In the genomic region with DNA sequence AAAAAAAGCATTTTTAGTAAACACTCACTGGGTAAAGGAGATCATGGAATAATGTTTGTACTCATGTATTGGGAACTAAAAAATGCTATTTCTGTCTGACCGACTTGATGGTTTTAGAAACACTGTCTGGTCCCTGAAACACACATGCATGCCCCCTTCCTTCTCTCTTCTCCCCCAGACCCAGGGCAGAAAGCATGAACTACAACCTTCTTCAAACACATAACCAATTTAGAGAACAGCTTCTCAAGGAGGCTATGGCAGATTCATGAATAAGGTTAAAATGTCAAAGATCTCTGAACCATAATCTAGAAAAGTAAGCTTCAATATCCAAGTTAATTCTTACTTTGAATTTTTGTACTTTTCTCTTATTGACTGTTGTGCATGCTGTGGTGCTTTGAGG, we compare ENCODE assay signal across 1 cellular context.
A peak's percentile ranks its signal among the peaks of the same experiment; 100 is the strongest.
TF ChIP-seq lines count a peak whose summit lies in the region.

No MANE protein-coding gene starts in this region.

TF ChIP-seq in H1, 55 proteins besides CTCF, POLR2A, EP300 and RAD21:
- no peak for TF ChIP-seq RBBP5 (IDR thresholded peaks at IDR 0.05; ENCODE audit: borderline replicate concordance, low read depth, low read length)
- TF ChIP-seq NRF1 (IDR thresholded peaks at IDR 0.05; ENCODE audit: low read depth, low read length), result no peak
- TF ChIP-seq GTF2F1 (IDR thresholded peaks at IDR 0.05; ENCODE audit: borderline replicate concordance, low read depth, low read length), result no peak
- TF ChIP-seq POLR2AphosphoS5 (IDR thresholded peaks at IDR 0.05; ENCODE audit: low read depth, low read length), result peak; percentile 53; the same call in 1 of the 2 replicates
